ENCODE assay signal across 1 cellular context in the genomic region with DNA sequence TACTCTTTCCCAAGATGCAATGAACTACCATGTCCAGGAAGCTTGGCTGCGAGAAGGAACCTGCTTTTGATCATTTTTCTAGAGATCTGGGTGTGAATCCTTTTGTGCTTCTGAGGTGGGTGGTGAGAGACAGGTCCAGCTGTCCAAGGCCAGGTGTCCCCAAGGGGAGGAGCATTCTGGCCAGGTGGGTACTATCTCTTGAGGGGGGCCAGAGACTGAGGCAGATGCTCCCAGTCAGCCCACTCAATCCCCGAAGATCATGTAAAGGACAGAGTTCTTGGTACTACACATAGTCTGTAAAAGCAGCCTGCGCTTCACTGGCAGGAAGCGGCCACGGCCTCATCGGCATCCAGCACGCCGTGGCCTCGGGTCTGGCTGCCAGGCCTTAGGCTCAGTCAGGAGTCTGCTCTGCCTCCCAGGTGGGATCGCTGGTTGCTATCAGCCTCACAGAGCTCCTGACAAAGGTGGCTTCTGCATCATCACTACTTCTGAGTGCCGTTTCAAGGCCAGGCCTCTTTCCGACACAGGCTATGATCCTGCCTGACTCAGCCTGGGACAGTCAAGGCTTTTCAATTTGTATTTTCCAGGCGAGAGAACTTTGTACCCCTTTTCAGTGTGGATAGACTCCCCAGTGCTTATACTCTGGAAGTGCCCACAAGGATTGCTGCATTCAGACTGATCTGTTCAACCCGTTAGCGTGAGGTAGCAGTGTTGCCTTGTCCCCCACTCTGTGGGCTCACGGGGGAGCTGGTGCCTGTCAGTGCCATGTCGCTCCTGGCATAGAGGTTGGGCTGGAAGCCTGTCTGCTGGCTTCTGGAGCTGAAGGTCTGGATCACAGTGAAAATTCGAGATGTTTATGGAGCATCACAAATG.
A peak's percentile ranks its signal among the peaks of the same experiment; 100 is the strongest.
TF ChIP-seq lines count a peak whose summit lies in the region.

No MANE protein-coding gene starts in this region.

TF ChIP-seq in HepG2, 621 proteins besides CTCF, POLR2A, EP300 and RAD21 (continued from another document and continues in another):
- TF ChIP-seq, protein P1, sequence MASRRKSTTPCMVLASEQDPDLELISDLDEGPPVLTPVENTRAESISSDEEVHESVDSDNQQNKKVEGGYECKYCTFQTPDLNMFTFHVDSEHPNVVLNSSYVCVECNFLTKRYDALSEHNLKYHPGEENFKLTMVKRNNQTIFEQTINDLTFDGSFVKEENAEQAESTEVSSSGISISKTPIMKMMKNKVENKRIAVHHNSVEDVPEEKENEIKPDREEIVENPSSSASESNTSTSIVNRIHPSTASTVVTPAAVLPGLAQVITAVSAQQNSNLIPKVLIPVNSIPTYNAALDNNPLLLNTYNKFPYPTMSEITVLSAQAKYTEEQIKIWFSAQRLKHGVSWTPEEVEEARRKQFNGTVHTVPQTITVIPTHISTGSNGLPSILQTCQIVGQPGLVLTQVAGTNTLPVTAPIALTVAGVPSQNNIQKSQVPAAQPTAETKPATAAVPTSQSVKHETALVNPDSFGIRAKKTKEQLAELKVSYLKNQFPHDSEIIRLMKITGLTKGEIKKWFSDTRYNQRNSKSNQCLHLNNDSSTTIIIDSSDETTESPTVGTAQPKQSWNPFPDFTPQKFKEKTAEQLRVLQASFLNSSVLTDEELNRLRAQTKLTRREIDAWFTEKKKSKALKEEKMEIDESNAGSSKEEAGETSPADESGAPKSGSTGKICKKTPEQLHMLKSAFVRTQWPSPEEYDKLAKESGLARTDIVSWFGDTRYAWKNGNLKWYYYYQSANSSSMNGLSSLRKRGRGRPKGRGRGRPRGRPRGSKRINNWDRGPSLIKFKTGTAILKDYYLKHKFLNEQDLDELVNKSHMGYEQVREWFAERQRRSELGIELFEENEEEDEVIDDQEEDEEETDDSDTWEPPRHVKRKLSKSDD (CRISPR knock-in tag; IDR thresholded peaks at IDR 0.05; ENCODE audit: low read depth) = no peak
- no peak for TF ChIP-seq TBL1XR1 (IDR thresholded peaks at IDR 0.05; ENCODE audit: borderline replicate concordance, low read length, partially characterized antibody)
- TF ChIP-seq RFX3 (CRISPR knock-in tag; IDR thresholded peaks at IDR 0.05) = no peak
- TF ChIP-seq ZNF563 (CRISPR knock-in tag; IDR thresholded peaks at IDR 0.05) = no peak
- TF ChIP-seq, protein P2, sequence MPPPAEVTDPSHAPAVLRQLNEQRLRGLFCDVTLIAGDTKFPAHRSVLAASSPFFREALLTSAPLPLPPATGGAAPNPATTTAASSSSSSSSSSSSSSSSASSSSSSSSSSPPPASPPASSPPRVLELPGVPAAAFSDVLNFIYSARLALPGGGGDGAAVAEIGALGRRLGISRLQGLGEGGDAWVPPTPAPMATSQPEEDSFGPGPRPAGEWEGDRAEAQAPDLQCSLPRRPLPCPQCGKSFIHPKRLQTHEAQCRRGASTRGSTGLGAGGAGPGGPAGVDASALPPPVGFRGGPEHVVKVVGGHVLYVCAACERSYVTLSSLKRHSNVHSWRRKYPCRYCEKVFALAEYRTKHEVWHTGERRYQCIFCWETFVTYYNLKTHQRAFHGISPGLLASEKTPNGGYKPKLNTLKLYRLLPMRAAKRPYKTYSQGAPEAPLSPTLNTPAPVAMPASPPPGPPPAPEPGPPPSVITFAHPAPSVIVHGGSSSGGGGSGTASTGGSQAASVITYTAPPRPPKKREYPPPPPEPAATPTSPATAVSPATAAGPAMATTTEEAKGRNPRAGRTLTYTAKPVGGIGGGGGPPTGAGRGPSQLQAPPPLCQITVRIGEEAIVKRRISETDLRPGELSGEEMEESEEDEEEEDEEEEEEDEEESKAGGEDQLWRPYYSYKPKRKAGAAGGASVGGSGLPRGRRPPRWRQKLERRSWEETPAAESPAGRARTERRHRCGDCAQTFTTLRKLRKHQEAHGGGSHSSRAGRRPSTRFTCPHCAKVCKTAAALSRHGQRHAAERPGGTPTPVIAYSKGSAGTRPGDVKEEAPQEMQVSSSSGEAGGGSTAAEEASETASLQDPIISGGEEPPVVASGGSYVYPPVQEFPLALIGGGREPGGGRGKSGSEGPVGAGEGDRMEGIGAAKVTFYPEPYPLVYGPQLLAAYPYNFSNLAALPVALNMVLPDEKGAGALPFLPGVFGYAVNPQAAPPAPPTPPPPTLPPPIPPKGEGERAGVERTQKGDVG (CRISPR knock-in tag; IDR thresholded peaks at IDR 0.05; ENCODE audit: borderline replicate concordance) = no peak; the same call in 1 of the 2 replicates
- TF ChIP-seq HHEX (CRISPR knock-in tag; IDR thresholded peaks at IDR 0.05) = no peak
- TF ChIP-seq, protein P3, sequence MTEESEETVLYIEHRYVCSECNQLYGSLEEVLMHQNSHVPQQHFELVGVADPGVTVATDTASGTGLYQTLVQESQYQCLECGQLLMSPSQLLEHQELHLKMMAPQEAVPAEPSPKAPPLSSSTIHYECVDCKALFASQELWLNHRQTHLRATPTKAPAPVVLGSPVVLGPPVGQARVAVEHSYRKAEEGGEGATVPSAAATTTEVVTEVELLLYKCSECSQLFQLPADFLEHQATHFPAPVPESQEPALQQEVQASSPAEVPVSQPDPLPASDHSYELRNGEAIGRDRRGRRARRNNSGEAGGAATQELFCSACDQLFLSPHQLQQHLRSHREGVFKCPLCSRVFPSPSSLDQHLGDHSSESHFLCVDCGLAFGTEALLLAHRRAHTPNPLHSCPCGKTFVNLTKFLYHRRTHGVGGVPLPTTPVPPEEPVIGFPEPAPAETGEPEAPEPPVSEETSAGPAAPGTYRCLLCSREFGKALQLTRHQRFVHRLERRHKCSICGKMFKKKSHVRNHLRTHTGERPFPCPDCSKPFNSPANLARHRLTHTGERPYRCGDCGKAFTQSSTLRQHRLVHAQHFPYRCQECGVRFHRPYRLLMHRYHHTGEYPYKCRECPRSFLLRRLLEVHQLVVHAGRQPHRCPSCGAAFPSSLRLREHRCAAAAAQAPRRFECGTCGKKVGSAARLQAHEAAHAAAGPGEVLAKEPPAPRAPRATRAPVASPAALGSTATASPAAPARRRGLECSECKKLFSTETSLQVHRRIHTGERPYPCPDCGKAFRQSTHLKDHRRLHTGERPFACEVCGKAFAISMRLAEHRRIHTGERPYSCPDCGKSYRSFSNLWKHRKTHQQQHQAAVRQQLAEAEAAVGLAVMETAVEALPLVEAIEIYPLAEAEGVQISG (CRISPR knock-in tag; IDR thresholded peaks at IDR 0.05) = no peak; the same call in 1 of the 2 replicates
- no peak for TF ChIP-seq ZNF552 (CRISPR knock-in tag; IDR thresholded peaks at IDR 0.05; ENCODE audit: borderline replicate concordance)
- 0 out of 2 replicates have a peak, but pooled peaks have one; percentile 32 for TF ChIP-seq NRL (CRISPR knock-in tag; IDR thresholded peaks at IDR 0.05; ENCODE audit: borderline replicate concordance)
- TF ChIP-seq SNAPC2 (CRISPR knock-in tag; IDR thresholded peaks at IDR 0.05) = no peak
- TF ChIP-seq ATF7 (IDR thresholded peaks at IDR 0.05) = no peak
- no peak for TF ChIP-seq ATF7 (CRISPR knock-in tag; IDR thresholded peaks at IDR 0.05)
- TF ChIP-seq SALL1 (CRISPR knock-in tag; IDR thresholded peaks at IDR 0.05) = peak; percentile 55; the same call in 1 of the 2 replicates
- no peak for TF ChIP-seq ZNF33B (CRISPR knock-in tag; IDR thresholded peaks at IDR 0.05)
- TF ChIP-seq WIZ (CRISPR knock-in tag; IDR thresholded peaks at IDR 0.05) = no peak
- TF ChIP-seq POLR2G (IDR thresholded peaks at IDR 0.05; ENCODE audit: low read depth, low read length) = 0 out of 2 replicates have a peak, but pooled peaks have one; percentile 26
- TF ChIP-seq, protein P4, sequence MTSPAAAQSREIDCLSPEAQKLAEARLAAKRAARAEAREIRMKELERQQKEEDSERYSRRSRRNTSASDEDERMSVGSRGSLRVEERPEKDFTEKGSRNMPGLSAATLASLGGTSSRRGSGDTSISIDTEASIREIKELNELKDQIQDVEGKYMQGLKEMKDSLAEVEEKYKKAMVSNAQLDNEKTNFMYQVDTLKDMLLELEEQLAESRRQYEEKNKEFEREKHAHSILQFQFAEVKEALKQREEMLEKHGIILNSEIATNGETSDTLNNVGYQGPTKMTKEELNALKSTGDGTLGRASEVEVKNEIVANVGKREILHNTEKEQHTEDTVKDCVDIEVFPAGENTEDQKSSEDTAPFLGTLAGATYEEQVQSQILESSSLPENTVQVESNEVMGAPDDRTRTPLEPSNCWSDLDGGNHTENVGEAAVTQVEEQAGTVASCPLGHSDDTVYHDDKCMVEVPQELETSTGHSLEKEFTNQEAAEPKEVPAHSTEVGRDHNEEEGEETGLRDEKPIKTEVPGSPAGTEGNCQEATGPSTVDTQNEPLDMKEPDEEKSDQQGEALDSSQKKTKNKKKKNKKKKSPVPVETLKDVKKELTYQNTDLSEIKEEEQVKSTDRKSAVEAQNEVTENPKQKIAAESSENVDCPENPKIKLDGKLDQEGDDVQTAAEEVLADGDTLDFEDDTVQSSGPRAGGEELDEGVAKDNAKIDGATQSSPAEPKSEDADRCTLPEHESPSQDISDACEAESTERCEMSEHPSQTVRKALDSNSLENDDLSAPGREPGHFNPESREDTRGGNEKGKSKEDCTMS (CRISPR knock-in tag; conservative IDR thresholded peaks at IDR 0.05) = no peak
- no peak; the same call in 1 of the 2 replicates for TF ChIP-seq ERF (CRISPR knock-in tag; IDR thresholded peaks at IDR 0.05)
- no peak for TF ChIP-seq CHD4 (IDR thresholded peaks at IDR 0.05; ENCODE audit: borderline replicate concordance, low read length)
- TF ChIP-seq ZNF546 (CRISPR knock-in tag; conservative IDR thresholded peaks at IDR 0.05) = no peak
- TF ChIP-seq, protein P5, sequence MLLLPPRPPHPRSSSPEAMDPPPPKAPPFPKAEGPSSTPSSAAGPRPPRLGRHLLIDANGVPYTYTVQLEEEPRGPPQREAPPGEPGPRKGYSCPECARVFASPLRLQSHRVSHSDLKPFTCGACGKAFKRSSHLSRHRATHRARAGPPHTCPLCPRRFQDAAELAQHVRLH (CRISPR knock-in tag; IDR thresholded peaks at IDR 0.05; ENCODE audit: borderline replicate concordance, low read depth) = peak; percentile 43; the same call in 1 of the 2 replicates
- peak; percentile 32 for TF ChIP-seq TEAD3 (CRISPR knock-in tag; optimal IDR thresholded peaks at IDR 0.05; ENCODE audit: borderline replicate concordance)
- TF ChIP-seq TGIF2 (CRISPR knock-in tag; IDR thresholded peaks at IDR 0.05) = no peak
- TF ChIP-seq PHF20 (CRISPR knock-in tag; IDR thresholded peaks at IDR 0.05) = no peak
- no peak for TF ChIP-seq ZNF235 (CRISPR knock-in tag; IDR thresholded peaks at IDR 0.05; ENCODE audit: borderline replicate concordance)
- TF ChIP-seq PAX8 (CRISPR knock-in tag; IDR thresholded peaks at IDR 0.05; ENCODE audit: borderline replicate concordance) = no peak
- TF ChIP-seq ARNT2 (CRISPR knock-in tag; IDR thresholded peaks at IDR 0.05; ENCODE audit: low read depth) = no peak
- peak; percentile 2; the same call in 1 of the 2 replicates for TF ChIP-seq ARHGAP35 (CRISPR knock-in tag; IDR thresholded peaks at IDR 0.05; ENCODE audit: borderline replicate concordance)
- TF ChIP-seq HNRNPK (IDR thresholded peaks at IDR 0.05; ENCODE audit: low read depth, low read length, poor library complexity, severe bottlenecking) = no peak
- no peak for TF ChIP-seq ZFP36 (IDR thresholded peaks at IDR 0.05; ENCODE audit: borderline replicate concordance, low read depth, low read length, partially characterized antibody)
- no peak for TF ChIP-seq ARNTL (CRISPR knock-in tag; IDR thresholded peaks at IDR 0.05)
- TF ChIP-seq ZNF382 (CRISPR knock-in tag; IDR thresholded peaks at IDR 0.05; ENCODE audit: borderline replicate concordance) = no peak
- no peak for TF ChIP-seq NCOA2 (CRISPR knock-in tag; IDR thresholded peaks at IDR 0.05)
- TF ChIP-seq ZNF160 (CRISPR knock-in tag; IDR thresholded peaks at IDR 0.05) = no peak
- TF ChIP-seq TEAD2 (CRISPR knock-in tag; IDR thresholded peaks at IDR 0.05) = no peak
- TF ChIP-seq, protein P6, sequence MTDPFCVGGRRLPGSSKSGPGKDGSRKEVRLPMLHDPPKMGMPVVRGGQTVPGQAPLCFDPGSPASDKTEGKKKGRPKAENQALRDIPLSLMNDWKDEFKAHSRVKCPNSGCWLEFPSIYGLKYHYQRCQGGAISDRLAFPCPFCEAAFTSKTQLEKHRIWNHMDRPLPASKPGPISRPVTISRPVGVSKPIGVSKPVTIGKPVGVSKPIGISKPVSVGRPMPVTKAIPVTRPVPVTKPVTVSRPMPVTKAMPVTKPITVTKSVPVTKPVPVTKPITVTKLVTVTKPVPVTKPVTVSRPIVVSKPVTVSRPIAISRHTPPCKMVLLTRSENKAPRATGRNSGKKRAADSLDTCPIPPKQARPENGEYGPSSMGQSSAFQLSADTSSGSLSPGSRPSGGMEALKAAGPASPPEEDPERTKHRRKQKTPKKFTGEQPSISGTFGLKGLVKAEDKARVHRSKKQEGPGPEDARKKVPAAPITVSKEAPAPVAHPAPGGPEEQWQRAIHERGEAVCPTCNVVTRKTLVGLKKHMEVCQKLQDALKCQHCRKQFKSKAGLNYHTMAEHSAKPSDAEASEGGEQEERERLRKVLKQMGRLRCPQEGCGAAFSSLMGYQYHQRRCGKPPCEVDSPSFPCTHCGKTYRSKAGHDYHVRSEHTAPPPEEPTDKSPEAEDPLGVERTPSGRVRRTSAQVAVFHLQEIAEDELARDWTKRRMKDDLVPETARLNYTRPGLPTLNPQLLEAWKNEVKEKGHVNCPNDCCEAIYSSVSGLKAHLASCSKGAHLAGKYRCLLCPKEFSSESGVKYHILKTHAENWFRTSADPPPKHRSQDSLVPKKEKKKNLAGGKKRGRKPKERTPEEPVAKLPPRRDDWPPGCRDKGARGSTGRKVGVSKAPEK (CRISPR knock-in tag; IDR thresholded peaks at IDR 0.05; ENCODE audit: borderline replicate concordance) = no peak; the same call in 1 of the 2 replicates
- 0 out of 2 replicates have a peak, but pooled peaks have one; percentile 48 for TF ChIP-seq ZNF225 (CRISPR knock-in tag; IDR thresholded peaks at IDR 0.05)
- TF ChIP-seq ZNF138 (CRISPR knock-in tag; IDR thresholded peaks at IDR 0.05; ENCODE audit: low read depth) = no peak
- TF ChIP-seq, protein P7, sequence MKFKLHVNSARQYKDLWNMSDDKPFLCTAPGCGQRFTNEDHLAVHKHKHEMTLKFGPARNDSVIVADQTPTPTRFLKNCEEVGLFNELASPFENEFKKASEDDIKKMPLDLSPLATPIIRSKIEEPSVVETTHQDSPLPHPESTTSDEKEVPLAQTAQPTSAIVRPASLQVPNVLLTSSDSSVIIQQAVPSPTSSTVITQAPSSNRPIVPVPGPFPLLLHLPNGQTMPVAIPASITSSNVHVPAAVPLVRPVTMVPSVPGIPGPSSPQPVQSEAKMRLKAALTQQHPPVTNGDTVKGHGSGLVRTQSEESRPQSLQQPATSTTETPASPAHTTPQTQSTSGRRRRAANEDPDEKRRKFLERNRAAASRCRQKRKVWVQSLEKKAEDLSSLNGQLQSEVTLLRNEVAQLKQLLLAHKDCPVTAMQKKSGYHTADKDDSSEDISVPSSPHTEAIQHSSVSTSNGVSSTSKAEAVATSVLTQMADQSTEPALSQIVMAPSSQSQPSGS (CRISPR knock-in tag; IDR thresholded peaks at IDR 0.05) = no peak
- no peak for TF ChIP-seq NPAS2 (CRISPR knock-in tag; IDR thresholded peaks at IDR 0.05; ENCODE audit: borderline replicate concordance)
- no peak for TF ChIP-seq NFRKB (IDR thresholded peaks at IDR 0.05)
- TF ChIP-seq, protein P8, sequence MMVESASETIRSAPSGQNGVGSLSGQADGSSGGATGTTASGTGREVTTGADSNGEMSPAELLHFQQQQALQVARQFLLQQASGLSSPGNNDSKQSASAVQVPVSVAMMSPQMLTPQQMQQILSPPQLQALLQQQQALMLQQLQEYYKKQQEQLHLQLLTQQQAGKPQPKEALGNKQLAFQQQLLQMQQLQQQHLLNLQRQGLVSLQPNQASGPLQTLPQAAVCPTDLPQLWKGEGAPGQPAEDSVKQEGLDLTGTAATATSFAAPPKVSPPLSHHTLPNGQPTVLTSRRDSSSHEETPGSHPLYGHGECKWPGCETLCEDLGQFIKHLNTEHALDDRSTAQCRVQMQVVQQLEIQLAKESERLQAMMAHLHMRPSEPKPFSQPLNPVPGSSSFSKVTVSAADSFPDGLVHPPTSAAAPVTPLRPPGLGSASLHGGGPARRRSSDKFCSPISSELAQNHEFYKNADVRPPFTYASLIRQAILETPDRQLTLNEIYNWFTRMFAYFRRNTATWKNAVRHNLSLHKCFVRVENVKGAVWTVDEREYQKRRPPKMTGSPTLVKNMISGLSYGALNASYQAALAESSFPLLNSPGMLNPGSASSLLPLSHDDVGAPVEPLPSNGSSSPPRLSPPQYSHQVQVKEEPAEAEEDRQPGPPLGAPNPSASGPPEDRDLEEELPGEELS (CRISPR knock-in tag; IDR thresholded peaks at IDR 0.05) = no peak
